ENCODE assay signal across 8 cellular contexts in genomic region chr19:1039646-1040475, GRCh38. TPM values are rescaled to one million over a fixed set of nuclear protein-coding genes. Genes with fewer than 3 reads are reported as not detected.
A peak's percentile ranks its signal among the peaks of the same experiment; 100 is the strongest.
DNase-seq lines count a peak whose midpoint lies in the region; ATAC-seq and TF ChIP-seq lines count a peak whose summit lies in the region.

Gene ABCA7 (plus strand): TSS chr19:1040107. CDS start chr19:1041362, 1,255 bp downstream.

- peaks cover 16% of the 10 kb centered on the region for H3K79me2 ChIP-seq in DOHH2 (ENCODE audit: control insufficient read depth, low read length)
- H3K79me2 ChIP-seq in fibroblast of lung (ENCODE audit: control insufficient read depth, insufficient read depth, low read length): peaks cover 3% of the 10 kb centered on the region

- peak within 1 kb of the TSS; percentile 89 for H3K4me2 ChIP-seq in DOHH2 (ENCODE audit: low read length)
- peak within 1 kb of the TSS; percentile 93 for H3K4me2 ChIP-seq in fibroblast of lung (ENCODE audit: extremely low read depth, insufficient read depth, low read length)

- POLR2A ChIA-PET in naive thymus-derived CD4-positive, alpha-beta T cell (lab: Charles Lee): interaction anchor here (0.6 to 9.4 kb wide), 22 partner anchors 9 to 450 kb away, joined by 3 to 342 read pairs (median 5); partner anchors contain the start of genes ARHGAP45, CIRBP, CNN2 and GPX4

- ATAC-seq in naive thymus-derived CD4-positive, alpha-beta T cell: peak; percentile 96
- ATAC-seq in stimulated activated memory B cell treated with anti-CD40 and anti-IgM and Interleukin-4, amounts not matched to agents 10 μg/mL and 1 μg/mL and 100 μg/mL, for 72 hours: peak; percentile 91

- peaks cover 30% of the 10 kb centered on the region for H3F3A ChIP-seq in DOHH2 (ENCODE audit: control insufficient read depth, insufficient read depth)

- no peak within 1 kb of the TSS for H2AFZ ChIP-seq in fibroblast of lung (ENCODE audit: low read length)

- H3K27me3 ChIP-seq in DOHH2 (ENCODE audit: control insufficient read depth, low read length): no peaks in the 10 kb centered on the region
- H3K27me3 ChIP-seq in fibroblast of lung (ENCODE audit: control insufficient read depth, insufficient read depth, low read length): no peaks in the 10 kb centered on the region
- no peaks in the 10 kb centered on the region for H3K27me3 ChIP-seq in naive thymus-derived CD4-positive, alpha-beta T cell (ENCODE audit: control insufficient read depth in 2 of 2, insufficient read depth in 2 of 2, low read length in 2 of 2)

- H3K27ac ChIP-seq in DOHH2 (ENCODE audit: low read depth, low read length) (peak within 1 kb of the TSS; percentile 99), fibroblast of lung (ENCODE audit: insufficient read depth, low read length) (peak within 1 kb of the TSS; percentile 38)
- peak within 1 kb of the TSS; percentile 74 for H3K27ac ChIP-seq in naive thymus-derived CD4-positive, alpha-beta T cell (ENCODE audit: low read depth, low read length)

- H3K27ac Mint-ChIP-seq in activated T-helper 1 cell treated with anti-CD3 and anti-CD28 coated beads, Interleukin-12 subunit alpha, Interleukin-12 subunit beta, Interleukin-2, Interleukin-4 antibody, amounts not matched to agents 30 ng/mL and 10 ng/mL and 1 ng/mL, durations not matched to agents 14 hours and 24 hours and 36 hours: peak within 1 kb of the TSS; percentile 86
- peak within 1 kb of the TSS; percentile 79 to 98 (median 95) for H3K27ac Mint-ChIP-seq in naive thymus-derived CD4-positive, alpha-beta T cell
- peak within 1 kb of the TSS; percentile 96 for H3K27ac Mint-ChIP-seq in stimulated activated memory B cell treated with anti-CD40 and anti-IgM and Interleukin-4, amounts not matched to agents 10 μg/mL and 1 μg/mL and 100 μg/mL, for 72 hours

- H3K9me3 ChIP-seq in DOHH2 (ENCODE audit: control insufficient read depth, insufficient read depth, low read length) (no peaks in the 10 kb centered on the region), fibroblast of lung (ENCODE audit: control insufficient read depth, insufficient read depth, low read depth, low read length) (no peaks in the 10 kb centered on the region)
- H3K9me3 ChIP-seq in naive thymus-derived CD4-positive, alpha-beta T cell (ENCODE audit: control insufficient read depth in 2 of 3, low read length in 3 of 3): no peaks in the 10 kb centered on the region

- H3K9me3 Mint-ChIP-seq in activated T-helper 1 cell treated with anti-CD3 and anti-CD28 coated beads, Interleukin-12 subunit alpha, Interleukin-12 subunit beta, Interleukin-2, Interleukin-4 antibody, amounts not matched to agents 30 ng/mL and 10 ng/mL and 1 ng/mL, durations not matched to agents 14 hours and 24 hours and 36 hours: no peaks in the 10 kb centered on the region
- H3K9me3 Mint-ChIP-seq in naive thymus-derived CD4-positive, alpha-beta T cell: peaks cover 0 to 2% (median 0%) of the 10 kb centered on the region in 11 donors
- no peaks in the 10 kb centered on the region for H3K9me3 Mint-ChIP-seq in stimulated activated memory B cell treated with anti-CD40 and anti-IgM and Interleukin-4, amounts not matched to agents 10 μg/mL and 1 μg/mL and 100 μg/mL, for 72 hours

- peak within 1 kb of the TSS; percentile 90 for H3K4me3 ChIP-seq in DOHH2 (ENCODE audit: low read length)
- peak within 1 kb of the TSS; percentile 91 for H3K4me3 ChIP-seq in LNCaP clone FGC (ENCODE audit: low read depth, low read length)
- peak within 1 kb of the TSS; percentile 53 to 67 (median 58) for H3K4me3 ChIP-seq in fibroblast of lung (replicated peaks in 1 of 4; ENCODE audit: control extremely low read depth in 1 of 4, insufficient read depth in 1 of 4, low read depth in 3 of 4, low read length in 4 of 4)
- peak within 1 kb of the TSS; percentile 74 for H3K4me3 ChIP-seq in naive thymus-derived CD4-positive, alpha-beta T cell (ENCODE audit: low read length)

- peaks cover 51% of the 10 kb centered on the region for H3K4me1 Mint-ChIP-seq in activated T-helper 1 cell treated with anti-CD3 and anti-CD28 coated beads, Interleukin-12 subunit alpha, Interleukin-12 subunit beta, Interleukin-2, Interleukin-4 antibody, amounts not matched to agents 30 ng/mL and 10 ng/mL and 1 ng/mL, durations not matched to agents 14 hours and 24 hours and 36 hours (ENCODE audit: low read depth)
- H3K4me1 Mint-ChIP-seq in naive thymus-derived CD4-positive, alpha-beta T cell: peaks cover 29 to 61% (median 54%) of the 10 kb centered on the region in 7 donors
- peaks cover 66% of the 10 kb centered on the region for H3K4me1 Mint-ChIP-seq in stimulated activated memory B cell treated with anti-CD40 and anti-IgM and Interleukin-4, amounts not matched to agents 10 μg/mL and 1 μg/mL and 100 μg/mL, for 72 hours

- no peaks in the 10 kb centered on the region for H3K9me2 ChIP-seq in DOHH2 (replicated peaks; ENCODE audit: control insufficient read depth, low read length)

- peak within 1 kb of the TSS; percentile 46 for H3K9ac ChIP-seq in fibroblast of lung (ENCODE audit: insufficient read depth, low read length)

- intact Hi-C loops in activated T-helper 1 cell treated with anti-CD3 and anti-CD28 coated beads, Interleukin-12 subunit alpha, Interleukin-12 subunit beta, Interleukin-2, Interleukin-4 antibody, amounts not matched to agents 30 ng/mL and 10 ng/mL and 1 ng/mL, durations not matched to agents 14 hours and 24 hours and 36 hours (cut with micrococcal nuclease): loop anchor here (1.0 to 2.0 kb wide), 4 partner anchors 19 to 63 kb away; partner anchors contain the start of genes GPX4, RNU6-2 and TMEM259
- intact Hi-C loops in naive thymus-derived CD4-positive, alpha-beta T cell (cut with micrococcal nuclease): loop anchor here (1.0 to 5.0 kb wide), 10 partner anchors 12 to 165 kb away; partner anchors contain the start of genes ARHGAP45 (in 2 of the 2), RNU6-2 (in 2 of the 2), TMEM259 (in 2 of the 2) and GRIN3B (in 1 of the 2)

- H3K36me3 ChIP-seq in DOHH2 (ENCODE audit: control insufficient read depth, low read length): peaks cover 46% of the 10 kb centered on the region
- H3K36me3 ChIP-seq in fibroblast of lung (ENCODE audit: control insufficient read depth, insufficient read depth, low read length): peaks cover 19% of the 10 kb centered on the region
- peaks cover 6 to 46% (median 7%) of the 10 kb centered on the region in 3 experiments for H3K36me3 ChIP-seq in naive thymus-derived CD4-positive, alpha-beta T cell (ENCODE audit: control insufficient read depth in 2 of 3, insufficient read depth in 3 of 3, low read length in 3 of 3)

- H3K4me3 Mint-ChIP-seq in activated T-helper 1 cell treated with anti-CD3 and anti-CD28 coated beads, Interleukin-12 subunit alpha, Interleukin-12 subunit beta, Interleukin-2, Interleukin-4 antibody, amounts not matched to agents 30 ng/mL and 10 ng/mL and 1 ng/mL, durations not matched to agents 14 hours and 24 hours and 36 hours: peak within 1 kb of the TSS; percentile 97
- peak within 1 kb of the TSS; percentile 95 to 100 (median 98) for H3K4me3 Mint-ChIP-seq in naive thymus-derived CD4-positive, alpha-beta T cell
- H3K4me3 Mint-ChIP-seq in stimulated activated memory B cell treated with anti-CD40 and anti-IgM and Interleukin-4, amounts not matched to agents 10 μg/mL and 1 μg/mL and 100 μg/mL, for 72 hours: peak within 1 kb of the TSS; percentile 91

- peaks cover 4% of the 10 kb centered on the region; the same call in 1 of the 2 replicates for H4K20me1 ChIP-seq in DOHH2 (ENCODE audit: control insufficient read depth, insufficient read depth, low read depth, low read length)
- H4K20me1 ChIP-seq in fibroblast of lung (ENCODE audit: control insufficient read depth, extremely low read depth, insufficient read depth, low read length): no peaks in the 10 kb centered on the region

- DNase-seq in GOT3 (lab: John Stamatoyannopoulos, UW) (peak; percentile 86), LNCaP clone FGC (ENCODE audit: low read depth) (peak; percentile 93), RPMI8226 (peak; percentile 99), fibroblast of lung (ENCODE audit: low read depth in 2 of 2) (peak; percentile 97)
- peak; percentile 100 for DNase-seq in activated T-helper 1 cell treated with anti-CD3 and anti-CD28 coated beads, Interleukin-12 subunit alpha, Interleukin-12 subunit beta, Interleukin-2, Interleukin-4 antibody, amounts not matched to agents 30 ng/mL and 10 ng/mL and 1 ng/mL, durations not matched to agents 14 hours and 24 hours and 36 hours (ENCODE audit: low spot score)
- DNase-seq in naive thymus-derived CD4-positive, alpha-beta T cell: peak; percentile 98 to 100 (median 99)

- peaks cover 52% of the 10 kb centered on the region for H3K4me1 ChIP-seq in DOHH2 (ENCODE audit: control insufficient read depth, low read length)
- H3K4me1 ChIP-seq in fibroblast of lung (ENCODE audit: control insufficient read depth, extremely low read depth, insufficient read depth, low read length): peaks cover 26% of the 10 kb centered on the region
- H3K4me1 ChIP-seq in naive thymus-derived CD4-positive, alpha-beta T cell (ENCODE audit: control insufficient read depth in 2 of 2, insufficient read depth in 2 of 2, low read length in 2 of 2): peaks cover 30 to 42% of the 10 kb centered on the region in 2 donors

- CTCF ChIA-PET in naive thymus-derived CD4-positive, alpha-beta T cell (lab: Charles Lee): interaction anchor here (0.7 to 3.1 kb wide), 7 partner anchors 9 to 229 kb away, joined by 3 to 13 read pairs (median 4); partner anchors contain the start of genes CIRBP, CNN2 and RNU6-2

- no peaks in the 10 kb centered on the region for H3K27me3 Mint-ChIP-seq in activated T-helper 1 cell treated with anti-CD3 and anti-CD28 coated beads, Interleukin-12 subunit alpha, Interleukin-12 subunit beta, Interleukin-2, Interleukin-4 antibody, amounts not matched to agents 30 ng/mL and 10 ng/mL and 1 ng/mL, durations not matched to agents 14 hours and 24 hours and 36 hours (ENCODE audit: insufficient read depth)
- H3K27me3 Mint-ChIP-seq in naive thymus-derived CD4-positive, alpha-beta T cell: no peaks in the 10 kb centered on the region
- no peaks in the 10 kb centered on the region for H3K27me3 Mint-ChIP-seq in stimulated activated memory B cell treated with anti-CD40 and anti-IgM and Interleukin-4, amounts not matched to agents 10 μg/mL and 1 μg/mL and 100 μg/mL, for 72 hours

- TF ChIP-seq CTCF in DOHH2 (IDR thresholded peaks at IDR 0.05; ENCODE audit: low read depth, low read length, poor library complexity, severe bottlenecking) (no peak), LNCaP clone FGC (IDR thresholded peaks at IDR 0.05; ENCODE audit: control insufficient read depth, extremely low read depth, insufficient read depth) (no peak), fibroblast of lung (conservative IDR thresholded peaks at IDR 0.05 in 1 of 2, IDR thresholded peaks at IDR 0.05 in 1 of 2; ENCODE audit: low read depth in 1 of 2, low read length in 2 of 2) (no peak)

- peaks cover 21% of the 10 kb centered on the region for H3K36me3 Mint-ChIP-seq in activated T-helper 1 cell treated with anti-CD3 and anti-CD28 coated beads, Interleukin-12 subunit alpha, Interleukin-12 subunit beta, Interleukin-2, Interleukin-4 antibody, amounts not matched to agents 30 ng/mL and 10 ng/mL and 1 ng/mL, durations not matched to agents 14 hours and 24 hours and 36 hours (ENCODE audit: low read depth)
- H3K36me3 Mint-ChIP-seq in naive thymus-derived CD4-positive, alpha-beta T cell: peaks cover 6 to 31% (median 14%) of the 10 kb centered on the region in 5 donors
- peaks cover 57% of the 10 kb centered on the region for H3K36me3 Mint-ChIP-seq in stimulated activated memory B cell treated with anti-CD40 and anti-IgM and Interleukin-4, amounts not matched to agents 10 μg/mL and 1 μg/mL and 100 μg/mL, for 72 hours

RNA-seq across cellular contexts. Expression of gene ABCA7, which starts in this region (rescaled TPM):
- total RNA-seq in activated T-helper 1 cell treated with anti-CD3 and anti-CD28 coated beads, Interleukin-12 subunit alpha, Interleukin-12 subunit beta, Interleukin-2, Interleukin-4 antibody, amounts not matched to agents 30 ng/mL and 10 ng/mL and 1 ng/mL, durations not matched to agents 14 hours and 24 hours and 36 hours: 15.8 and 18.3 TPM in 2 replicates
- total RNA-seq in fibroblast of lung: 2.3 and 9.7 TPM in 2 replicates
- polyA plus RNA-seq in fibroblast of lung: 2.2 and 2.3 TPM in 2 replicates
- polyA plus RNA-seq in fibroblast of lung (2012): 3.8 and 10.5 TPM in 2 replicates
- 2.9 and 17.4 TPM in 2 replicates for polyA minus RNA-seq in fibroblast of lung (ENCODE audit: low replicate concordance)
- 100 to 1,000 TPM in 4 of 5 experiments, 10 to 100 TPM in 1; 57.8 to 323 (median 155) TPM for total RNA-seq in naive thymus-derived CD4-positive, alpha-beta T cell
- polyA plus RNA-seq in naive thymus-derived CD4-positive, alpha-beta T cell: 10 to 100 TPM in 1 of 2 donors, 1 to 10 TPM in 1; 6.6 to 25.5 TPM

Comparison
In these comparisons a context has a peak if more than half of its experiments do, and no peak if none do; other contexts are left out.
1. Peak in every context shown above with its lines: DNase-seq, ATAC-seq, H3K4me3 ChIP-seq and H3K27ac ChIP-seq.
2. H3K27ac ChIP-seq: peak in every context shown above with its lines; median percentile 99 in DOHH2; 74 in naive thymus-derived CD4-positive, alpha-beta T cell; 38 in fibroblast of lung.